In the genomic region with DNA sequence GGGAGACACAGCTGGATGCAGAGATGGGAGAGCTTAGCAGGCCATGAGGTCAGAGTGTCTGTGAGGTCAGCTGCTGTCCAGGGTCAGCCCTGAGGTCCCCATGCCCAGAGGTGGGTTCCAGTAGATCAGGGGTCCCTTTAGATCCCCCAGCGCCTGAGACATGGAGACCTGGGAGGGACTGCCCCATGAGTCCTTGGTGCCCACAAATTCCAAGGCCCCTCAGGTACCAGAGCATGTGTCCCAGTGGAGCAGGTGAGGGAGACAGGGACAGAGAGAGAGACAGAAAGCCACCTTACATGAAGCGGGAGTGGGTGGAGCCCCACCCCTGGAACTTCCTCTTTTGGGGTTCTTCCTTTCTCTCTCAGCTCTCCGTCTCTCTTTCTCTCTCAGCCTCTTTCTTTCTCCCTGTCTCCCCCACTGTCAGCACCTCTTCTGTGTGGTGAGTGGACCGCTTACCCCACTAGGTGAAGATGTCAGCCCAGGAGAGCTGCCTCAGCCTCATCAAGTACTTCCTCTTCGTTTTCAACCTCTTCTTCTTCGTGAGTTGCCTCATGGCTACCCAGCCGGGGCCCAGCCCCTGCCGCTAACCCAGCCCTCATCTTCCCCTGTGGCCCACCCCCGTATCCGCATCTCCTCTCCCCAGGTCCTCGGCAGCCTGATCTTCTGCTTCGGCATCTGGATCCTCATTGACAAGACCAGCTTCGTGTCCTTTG, we compare ENCODE assay signal across 9 cellular contexts. TPM values are rescaled to one million over a fixed set of nuclear protein-coding genes. Genes with fewer than 3 reads are reported as not detected.
DNase-seq lines count a peak whose midpoint lies in the region; ATAC-seq and TF ChIP-seq lines count a peak whose summit lies in the region.
"Had no signal": no experiment of that assay in that cellular context is flagged by ENCODE, and none has a peak within 500 bp of the region (broad histone marks: within the 10 kb centered on the region; RNA-seq: fewer than 3 reads in every experiment).

A gene with protein sequence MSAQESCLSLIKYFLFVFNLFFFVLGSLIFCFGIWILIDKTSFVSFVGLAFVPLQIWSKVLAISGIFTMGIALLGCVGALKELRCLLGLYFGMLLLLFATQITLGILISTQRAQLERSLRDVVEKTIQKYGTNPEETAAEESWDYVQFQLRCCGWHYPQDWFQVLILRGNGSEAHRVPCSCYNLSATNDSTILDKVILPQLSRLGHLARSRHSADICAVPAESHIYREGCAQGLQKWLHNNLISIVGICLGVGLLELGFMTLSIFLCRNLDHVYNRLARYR (plus strand): TSS at position 336 of the 713 bp plus-strand sequence. CDS start 135 bp downstream, at position 471.

- no peaks in the 10 kb centered on the region for H3K27me3 ChIP-seq in hepatocyte
- H3K27me3 ChIP-seq: cardiac muscle cell had no signal

- H3K27me3 Mint-ChIP-seq in activated naive CD8-positive, alpha-beta T cell treated with anti-CD3 and anti-CD28 coated beads for 36 hours: no peaks in the 10 kb centered on the region

- no peak within 1 kb of the TSS for H3K4me3 ChIP-seq in hepatocyte
- H3K4me3 ChIP-seq: cardiac muscle cell had no signal

- 86% methylated on average over 13 of the region's 13 CpGs for WGBS in hepatocyte (ENCODE audit: low lambda C conversion rate, missing lambda C conversion rate)

- H3K36me3 Mint-ChIP-seq in activated naive CD8-positive, alpha-beta T cell treated with anti-CD3 and anti-CD28 coated beads for 36 hours: peaks cover 25% of the 10 kb centered on the region

- no peaks in the 10 kb centered on the region for H3K79me2 ChIP-seq in hepatocyte

- H4K20me1 ChIP-seq in hepatocyte (ENCODE audit: insufficient read depth, poor library complexity, severe bottlenecking): peaks cover 7% of the 10 kb centered on the region

- H3K4me2 ChIP-seq in hepatocyte: no peak within 1 kb of the TSS

- peak within 1 kb of the TSS; percentile 97 for H3K27ac Mint-ChIP-seq in activated naive CD8-positive, alpha-beta T cell treated with anti-CD3 and anti-CD28 coated beads for 36 hours

- no peak within 1 kb of the TSS for H3K27ac ChIP-seq in hepatocyte
- H3K27ac ChIP-seq: cardiac muscle cell had no signal

- no peaks in the 10 kb centered on the region for H3K9me3 ChIP-seq in hepatocyte (ENCODE audit: low read depth)

- H3K9me3 Mint-ChIP-seq in activated naive CD8-positive, alpha-beta T cell treated with anti-CD3 and anti-CD28 coated beads for 36 hours: no peaks in the 10 kb centered on the region

- ATAC-seq in omental fat pad (ENCODE audit: low FRiP score): no peak

- in situ Hi-C loops in GM13977 (cut with MboI; ENCODE audit: low pct_unique_long_range_greater_than_20kb, low sequenced_read_pairs, unreplicated experiment): no loop called here

- no peak for TF ChIP-seq CTCF in GM13977 (IDR thresholded peaks at IDR 0.05; ENCODE audit: extremely low read depth, insufficient read depth, missing control alignments)
- TF ChIP-seq CTCF in omental fat pad (IDR thresholded peaks at IDR 0.05): no peak
- TF ChIP-seq CTCF in hepatocyte (IDR thresholded peaks at IDR 0.05; ENCODE audit: poor library complexity): no peak

- peak within 1 kb of the TSS; percentile 95 for H3K4me3 Mint-ChIP-seq in activated naive CD8-positive, alpha-beta T cell treated with anti-CD3 and anti-CD28 coated beads for 36 hours

- H2AFZ ChIP-seq in hepatocyte: no peak within 1 kb of the TSS

- H3K9me2 ChIP-seq in hepatocyte (replicated peaks; ENCODE audit: insufficient read depth): no peaks in the 10 kb centered on the region

- no peaks in the 10 kb centered on the region for H3K36me3 ChIP-seq in hepatocyte (replicated peaks; ENCODE audit: insufficient read depth, low read depth)
- H3K36me3 ChIP-seq: cardiac muscle cell had no signal

- H3K4me1 ChIP-seq in hepatocyte (ENCODE audit: insufficient read depth): no peaks in the 10 kb centered on the region

- H3K4me1 Mint-ChIP-seq in activated naive CD8-positive, alpha-beta T cell treated with anti-CD3 and anti-CD28 coated beads for 36 hours: peaks cover 48% of the 10 kb centered on the region

- DNase-seq in GM13977 (ENCODE audit: low spot score): peak; percentile 76
- peak in 3 of 5 donors; percentile 37 to 64 (median 55) for DNase-seq in T-helper 1 cell
- peak; percentile 54 for DNase-seq in activated naive CD8-positive, alpha-beta T cell treated with anti-CD3 and anti-CD28 coated beads for 36 hours
- DNase-seq in omental fat pad (ENCODE audit: low spot score): no peak
- DNase-seq in iPS-NIHi7 (ENCODE audit: extremely low spot score): no peak
- DNase-seq in putamen (ENCODE audit: low spot score): no peak
- no peak for DNase-seq in D341Med (ENCODE audit: low spot score)
- no peak for DNase-seq in hepatocyte (ENCODE audit: low spot score)

RNA-seq across cellular contexts. Expression of the gene that starts here (rescaled TPM):
- 100 to 1,000 TPM; 110 to 114 TPM for total RNA-seq in activated naive CD8-positive, alpha-beta T cell treated with anti-CD3 and anti-CD28 coated beads for 36 hours
- total RNA-seq in omental fat pad (10 to 100 TPM; 10.3 to 43.8 (median 21.5) TPM), hepatocyte (0.27 and 1.9 TPM in 2 replicates)
- polyA plus RNA-seq in hepatocyte: 6.6 and 12.4 TPM in 2 replicates
- total RNA-seq: cardiac muscle cell had no signal

Comparison
In these comparisons a context has a peak if more than half of its experiments do, and no peak if none do; other contexts are left out.
1. DNase-seq: peak in GM13977 (single experiment), T-helper 1 cell (3 of 5) and activated naive CD8-positive, alpha-beta T cell treated with anti-CD3 and anti-CD28 coated beads for 36 hours (single experiment); none in omental fat pad (single experiment), iPS-NIHi7 (single experiment), putamen (single experiment), D341Med (single experiment) and hepatocyte (single experiment).